ENCODE assay signal across 8 cellular contexts in the genomic region with DNA sequence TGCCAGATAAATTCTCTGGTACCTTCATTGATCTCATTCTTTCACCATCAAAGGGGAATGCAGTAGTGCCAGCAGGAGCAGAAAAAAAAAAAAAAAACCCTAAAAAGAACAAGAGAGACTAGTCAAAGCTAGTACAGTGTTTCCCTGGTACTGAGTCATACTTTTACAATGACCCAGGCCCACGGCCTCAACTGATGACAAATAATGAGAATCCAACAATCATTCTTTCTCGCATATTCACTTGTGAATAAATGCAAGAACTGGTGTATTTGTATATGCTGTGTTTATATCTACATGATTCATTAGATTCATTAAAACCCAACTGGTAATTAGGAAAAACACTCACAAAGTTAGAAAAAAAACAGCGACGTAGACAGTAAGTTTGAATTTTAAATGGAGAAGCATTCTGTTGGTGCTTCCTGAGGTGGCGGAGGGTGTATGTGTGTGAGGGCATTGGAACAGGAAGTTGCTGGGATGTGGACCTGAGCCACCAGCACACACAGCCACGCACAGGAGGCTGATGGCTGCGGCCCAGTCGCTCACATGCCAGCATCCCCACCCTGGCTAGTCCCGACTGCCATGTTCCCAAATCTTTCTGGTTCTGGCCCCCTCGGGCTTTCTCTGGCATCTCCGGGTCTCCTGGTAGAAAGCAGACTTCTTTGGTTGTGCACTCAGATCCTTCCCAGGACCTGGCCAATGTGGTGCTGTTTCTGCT.
DNase-seq lines count a peak whose midpoint lies in the region; ATAC-seq and TF ChIP-seq lines count a peak whose summit lies in the region.

No MANE protein-coding gene starts in this region.

- no peak overlapping the region for H3K14ac ChIP-seq in mesenchymal stem cell (ENCODE audit: low read length in 2 of 2)

- H3K4me3 ChIP-seq in BJ (ENCODE audit: low read depth, low read length) (no peak overlapping the region), mesenchymal stem cell (ENCODE audit: insufficient read depth in 1 of 2, low read depth in 1 of 2, low read length in 2 of 2) (no peak overlapping the region)

- peak overlapping the region; percentile 59 for H3K4me3 Mint-ChIP-seq in activated T-cell treated with anti-CD3 and anti-CD28 coated beads, Interleukin-2, amount 50 U/mL, for 4 hours

- H3K79me1 ChIP-seq in mesenchymal stem cell (replicated peaks; ENCODE audit: low read length, poor library complexity, severe bottlenecking): no peaks in the 10 kb centered on the region

- CTCF ChIA-PET in BJ (lab: Yijun Ruan, JAX): interaction anchor here (0.7 to 1.2 kb wide), 2 partner anchors 12 to 17 kb away, joined by 3 to 4 read pairs; no protein-coding TSS in a partner anchor

- POLR2A ChIA-PET in BJ (lab: Charles Lee): interaction anchor here (0.6 kb wide), 1 partner anchor 74 kb away, joined by 5 read pairs; no protein-coding TSS in a partner anchor

- H2AK5ac ChIP-seq in mesenchymal stem cell (ENCODE audit: low read length, severe bottlenecking): no peak overlapping the region

- H3K9me3 ChIP-seq in mesenchymal stem cell (ENCODE audit: control insufficient read depth, low read length): no peaks in the 10 kb centered on the region

- peak overlapping the region; percentile 85 for H2BK15ac ChIP-seq in mesenchymal stem cell (ENCODE audit: low read depth, poor library complexity, severe bottlenecking)

- peak overlapping the region in 1 of 2 experiments; percentile 57 for H3K4ac ChIP-seq in mesenchymal stem cell (ENCODE audit: low read depth in 1 of 2, low read length in 2 of 2)

- DNase-seq in BJ (ENCODE audit: low read depth) (peak; percentile 81), mesenchymal stem cell (peak; percentile 80), NCI-H1694 treated with DMSO at 0.1 percent for 48 hours (lab: John Stamatoyannopoulos, UW) (no peak), NCI-H82 (lab: John Stamatoyannopoulos, UW) (no peak), GF-D8 (lab: John Stamatoyannopoulos, UW) (no peak)
- peak; percentile 44 for DNase-seq in activated T-cell treated with anti-CD3 and anti-CD28 coated beads, Interleukin-2, amount 50 U/mL, for 4 hours

- peak overlapping the region; percentile 70 for H4K91ac ChIP-seq in mesenchymal stem cell (ENCODE audit: low read length)

- H3K4me1 Mint-ChIP-seq in activated T-cell treated with anti-CD3 and anti-CD28 coated beads, Interleukin-2, amount 50 U/mL, for 4 hours (ENCODE audit: low read depth): peaks cover 52% of the 10 kb centered on the region

- no peak overlapping the region for H3K23ac ChIP-seq in mesenchymal stem cell (ENCODE audit: low read length in 2 of 2)

- H3K4me2 ChIP-seq in mesenchymal stem cell (ENCODE audit: low read length, poor library complexity, severe bottlenecking): no peak overlapping the region

- no peak overlapping the region for H2BK5ac ChIP-seq in mesenchymal stem cell (ENCODE audit: low read depth, low read length, poor library complexity, severe bottlenecking)

- H3K18ac ChIP-seq in mesenchymal stem cell (ENCODE audit: low read depth in 1 of 2, low read length in 2 of 2): peak overlapping the region; percentile 31 to 61

- peak overlapping the region; percentile 64 for H2BK120ac ChIP-seq in mesenchymal stem cell (ENCODE audit: low read depth, low read length)

- TF ChIP-seq CTCF in BJ (IDR thresholded peaks at IDR 0.05; ENCODE audit: insufficient read depth, low read depth, low read length): no peak

- WGBS in mesenchymal stem cell: 67% methylated on average over 9 of the region's 11 CpGs

- H3K36me3 ChIP-seq in BJ (ENCODE audit: control insufficient read depth, insufficient read depth, low read length): no peaks in the 10 kb centered on the region
- H3K36me3 ChIP-seq in mesenchymal stem cell (ENCODE audit: control insufficient read depth in 1 of 2, insufficient read depth in 2 of 2, low read depth in 1 of 2, low read length in 2 of 2): no peaks in the 10 kb centered on the region

- ATAC-seq in GM19351 (IDR thresholded peaks at IDR 0.05; ENCODE audit: unreplicated experiment): peak; percentile 72
- ATAC-seq in HG03469 (IDR thresholded peaks at IDR 0.05; ENCODE audit: unreplicated experiment): peak; percentile 49
- peak; percentile 87 to 89 for ATAC-seq in activated T-cell treated with anti-CD3 and anti-CD28 coated beads, Interleukin-2, amount 50 U/mL, for 4 hours

- H3K4me1 ChIP-seq in mesenchymal stem cell (ENCODE audit: control insufficient read depth, insufficient read depth, low read depth, low read length): peaks cover 20% of the 10 kb centered on the region

- H3K27me3 Mint-ChIP-seq in activated T-cell treated with anti-CD3 and anti-CD28 coated beads, Interleukin-2, amount 50 U/mL, for 4 hours (ENCODE audit: low read depth): no peaks in the 10 kb centered on the region

- peak overlapping the region; percentile 3 to 90 for H2BK12ac ChIP-seq in mesenchymal stem cell (ENCODE audit: low read length in 2 of 2)

- peak overlapping the region; percentile 88 for H4K8ac ChIP-seq in mesenchymal stem cell (ENCODE audit: low read length)

- H3K27ac ChIP-seq in mesenchymal stem cell (ENCODE audit: low read length, poor library complexity, severe bottlenecking): no peak overlapping the region

- H3K9ac ChIP-seq in mesenchymal stem cell (ENCODE audit: low read length): no peak overlapping the region

- no peaks in the 10 kb centered on the region for H3K9me3 Mint-ChIP-seq in activated T-cell treated with anti-CD3 and anti-CD28 coated beads, Interleukin-2, amount 50 U/mL, for 4 hours

- H3K36me3 Mint-ChIP-seq in activated T-cell treated with anti-CD3 and anti-CD28 coated beads, Interleukin-2, amount 50 U/mL, for 4 hours (ENCODE audit: insufficient read depth): no peaks in the 10 kb centered on the region

- H3K27me3 ChIP-seq in BJ (ENCODE audit: control insufficient read depth, insufficient read depth, low read length) (no peaks in the 10 kb centered on the region), mesenchymal stem cell (ENCODE audit: control insufficient read depth in 1 of 2, insufficient read depth in 1 of 2, low read length in 2 of 2) (no peaks in the 10 kb centered on the region)

- H2AFZ ChIP-seq in mesenchymal stem cell (ENCODE audit: low read depth, low read length): no peak overlapping the region

Comparison
In these comparisons a context has a peak if more than half of its experiments do, and no peak if none do; other contexts are left out.
1. DNase-seq: peak in BJ (single experiment), activated T-cell treated with anti-CD3 and anti-CD28 coated beads, Interleukin-2, amount 50 U/mL, for 4 hours (single experiment) and mesenchymal stem cell (single experiment); none in NCI-H1694 treated with DMSO at 0.1 percent for 48 hours (single experiment), NCI-H82 (single experiment) and GF-D8 (single experiment).
2. Peak in every context shown above with its lines, with median percentiles within 50 percentile points of each other: ATAC-seq.